In genomic region chr1:154641534-154641933, GRCh38 we compare ENCODE assay signal across 39 cellular contexts.
"Had no signal": no experiment of that assay in that cellular context is flagged by ENCODE, and none has a peak within 500 bp of the region (broad histone marks: within the 10 kb centered on the region; RNA-seq: fewer than 3 reads in every experiment).

No MANE protein-coding gene starts in this region.

- FAIRE-seq: astrocyte, bronchial epithelial cell had no signal

- H3K27me3 ChIP-seq: adrenal gland, ascending aorta, body of pancreas, brain microvascular endothelial cell, breast epithelium, cardiac muscle cell had no signal

- H3K4me3 ChIP-seq: adrenal gland, ascending aorta, body of pancreas, breast epithelium, cardiac muscle cell had no signal

- ATAC-seq: activated naive CD4-positive, alpha-beta T cell treated with anti-CD3 and anti-CD28 coated beads, Interleukin-2, amount 50 U/mL, for 72 hours; activated naive CD8-positive, alpha-beta T cell treated with anti-CD3 and anti-CD28 coated beads, Interleukin-2, amount 50 U/mL, for 24 hours; activated T-cell treated with anti-CD3 and anti-CD28 coated beads, Interleukin-2, amount 50 U/mL, for 4 hours; activated T-cell treated with anti-CD3 and anti-CD28 coated beads, Interleukin-2, amount 50 U/mL, for 72 hours; activated T-helper 17 cell treated with anti-CD3 and anti-CD28 coated beads, Interleukin-2, amount 50 U/mL, for 72 hours; body of pancreas had no signal

- H3K9me3 Mint-ChIP-seq: activated naive CD4-positive, alpha-beta T cell treated with anti-CD3 and anti-CD28 coated beads, Interleukin-2, amount 50 U/mL, for 24 hours; activated T-cell treated with anti-CD3 and anti-CD28 coated beads, Interleukin-2, amount 50 U/mL, for 24 hours had no signal

- H3K36me3 ChIP-seq: adrenal gland, ascending aorta, brain microvascular endothelial cell, breast epithelium, cardiac muscle cell had no signal

- H3K4me1 ChIP-seq: adrenal gland, ascending aorta, body of pancreas, breast epithelium had no signal

- H3K27ac Mint-ChIP-seq: activated naive CD4-positive, alpha-beta T cell treated with anti-CD3 and anti-CD28 coated beads for 36 hours; activated naive CD4-positive, alpha-beta T cell treated with anti-CD3 and anti-CD28 coated beads, Interleukin-2, amount 10 ng/mL, durations not matched to agents 7 days and 5 days; activated naive CD4-positive, alpha-beta T cell treated with anti-CD3 and anti-CD28 coated beads, Interleukin-2, amount 50 U/mL, for 24 hours; activated naive CD4-positive, alpha-beta T cell treated with anti-CD3 and anti-CD28 coated beads, Interleukin-2, amount 50 U/mL, for 72 hours; activated naive CD8-positive, alpha-beta T cell; activated naive CD8-positive, alpha-beta T cell treated with anti-CD3 and anti-CD28 coated beads for 36 hours; activated naive CD8-positive, alpha-beta T cell treated with anti-CD3 and anti-CD28 coated beads, Interleukin-2, amount 10 ng/mL, durations not matched to agents 7 days and 5 days; activated naive CD8-positive, alpha-beta T cell treated with anti-CD3 and anti-CD28 coated beads, Interleukin-2, amount 50 U/mL, for 24 hours; activated T-cell treated with anti-CD3 and anti-CD28 coated beads, Interleukin-2, amount 50 U/mL, for 24 hours; activated T-cell treated with anti-CD3 and anti-CD28 coated beads, Interleukin-2, amount 50 U/mL, for 72 hours; activated T-helper 1 cell treated with anti-CD3 and anti-CD28 coated beads, Interleukin-12 subunit alpha, Interleukin-12 subunit beta, Interleukin-2, Interleukin-4 antibody, amounts not matched to agents 30 ng/mL and 10 ng/mL and 1 ng/mL, durations not matched to agents 14 hours and 24 hours and 36 hours; activated T-helper 17 cell treated with anti-CD3 and anti-CD28 coated beads, Interleukin-2, amount 50 U/mL, for 72 hours; activated T-helper 2 cell treated with anti-CD3 and anti-CD28 coated beads, Interferon-gamma antibody, Interleukin-2, Interleukin-4, amounts not matched to agents 10 μg/mL and 5 μg/mL and 100 μg/mL, durations not matched to agents 14 hours and 24 hours and 36 hours; brain had no signal

- H3K4me3 Mint-ChIP-seq: activated naive CD4-positive, alpha-beta T cell treated with anti-CD3 and anti-CD28 coated beads for 36 hours; activated naive CD4-positive, alpha-beta T cell treated with anti-CD3 and anti-CD28 coated beads, Interleukin-2, amount 10 ng/mL, durations not matched to agents 7 days and 5 days; activated naive CD4-positive, alpha-beta T cell treated with anti-CD3 and anti-CD28 coated beads, Interleukin-2, amount 50 U/mL, for 24 hours; activated naive CD8-positive, alpha-beta T cell; activated naive CD8-positive, alpha-beta T cell treated with anti-CD3 and anti-CD28 coated beads for 36 hours; activated naive CD8-positive, alpha-beta T cell treated with anti-CD3 and anti-CD28 coated beads, Interleukin-2, amount 10 ng/mL, durations not matched to agents 7 days and 5 days; activated naive CD8-positive, alpha-beta T cell treated with anti-CD3 and anti-CD28 coated beads, Interleukin-2, amount 50 U/mL, for 24 hours; activated T-cell treated with anti-CD3 and anti-CD28 coated beads, Interleukin-2, amount 50 U/mL, for 24 hours; activated T-cell treated with anti-CD3 and anti-CD28 coated beads, Interleukin-2, amount 50 U/mL, for 4 hours; activated T-cell treated with anti-CD3 and anti-CD28 coated beads, Interleukin-2, amount 50 U/mL, for 72 hours; activated T-helper 1 cell treated with anti-CD3 and anti-CD28 coated beads, Interleukin-12 subunit alpha, Interleukin-12 subunit beta, Interleukin-2, Interleukin-4 antibody, amounts not matched to agents 30 ng/mL and 10 ng/mL and 1 ng/mL, durations not matched to agents 14 hours and 24 hours and 36 hours; activated T-helper 17 cell treated with anti-CD3 and anti-CD28 coated beads, Interleukin-2, amount 50 U/mL, for 72 hours; brain; central memory CD8-positive, alpha-beta T cell had no signal

- DNase-seq: activated effector memory CD4-positive, alpha-beta T cell treated with anti-CD3 and anti-CD28 coated beads, Interleukin-2, amount 50 U/mL, for 16 hours; activated effector memory CD4-positive, alpha-beta T cell treated with Interleukin-2 at 50 U/mL for 16 hours; activated gamma-delta T cell; activated naive CD4-positive, alpha-beta T cell; activated naive CD4-positive, alpha-beta T cell treated with anti-CD3 and anti-CD28 coated beads for 36 hours; activated naive CD4-positive, alpha-beta T cell treated with anti-CD3 and anti-CD28 coated beads, Interleukin-2, amount 10 ng/mL, durations not matched to agents 7 days and 5 days; activated naive CD4-positive, alpha-beta T cell treated with anti-CD3 and anti-CD28 coated beads, Interleukin-2, amount 50 U/mL, for 16 hours; activated naive CD4-positive, alpha-beta T cell treated with Interleukin-2 at 50 U/mL for 16 hours; activated naive CD8-positive, alpha-beta T cell treated with anti-CD3 and anti-CD28 coated beads for 36 hours; activated naive CD8-positive, alpha-beta T cell treated with anti-CD3 and anti-CD28 coated beads, Interleukin-2, amount 10 ng/mL, durations not matched to agents 7 days and 5 days; activated naive CD8-positive, alpha-beta T cell treated with anti-CD3 and anti-CD28 coated beads, Interleukin-2, amount 50 U/mL, for 24 hours; activated T-cell treated with anti-CD3 and anti-CD28 coated beads, Interleukin-2, amount 50 U/mL, for 1 hour; activated T-cell treated with anti-CD3 and anti-CD28 coated beads, Interleukin-2, amount 50 U/mL, for 24 hours; activated T-cell treated with anti-CD3 and anti-CD28 coated beads, Interleukin-2, amount 50 U/mL, for 4 hours; activated T-cell treated with anti-CD3 and anti-CD28 coated beads, Interleukin-2, amount 50 U/mL, for 48 hours; activated T-cell treated with anti-CD3 and anti-CD28 coated beads, Interleukin-2, amount 50 U/mL, for 72 hours; adrenal gland; amniotic stem cell; amygdala; anterior cingulate cortex; aorta; body of pancreas; brain microvascular endothelial cell; caudate nucleus; central memory CD4-positive, alpha-beta T cell; cerebellar nuclear complex had no signal

- H3K27ac ChIP-seq: adrenal gland, ascending aorta, body of pancreas, brain microvascular endothelial cell, breast epithelium, cardiac muscle cell had no signal

- H3K9me3 ChIP-seq: adrenal gland, body of pancreas, breast epithelium had no signal

- H3K4me1 Mint-ChIP-seq: activated naive CD4-positive, alpha-beta T cell treated with anti-CD3 and anti-CD28 coated beads, Interleukin-2, amount 10 ng/mL, durations not matched to agents 7 days and 5 days; activated naive CD4-positive, alpha-beta T cell treated with anti-CD3 and anti-CD28 coated beads, Interleukin-2, amount 50 U/mL, for 24 hours; activated naive CD8-positive, alpha-beta T cell treated with anti-CD3 and anti-CD28 coated beads for 36 hours; activated naive CD8-positive, alpha-beta T cell treated with anti-CD3 and anti-CD28 coated beads, Interleukin-2, amount 10 ng/mL, durations not matched to agents 7 days and 5 days; activated naive CD8-positive, alpha-beta T cell treated with anti-CD3 and anti-CD28 coated beads, Interleukin-2, amount 50 U/mL, for 24 hours; activated T-helper 17 cell treated with anti-CD3 and anti-CD28 coated beads, Interleukin-2, amount 50 U/mL, for 72 hours; brain; central memory CD8-positive, alpha-beta T cell had no signal

- H3K36me3 Mint-ChIP-seq: activated naive CD4-positive, alpha-beta T cell treated with anti-CD3 and anti-CD28 coated beads, Interleukin-2, amount 10 ng/mL, durations not matched to agents 7 days and 5 days; activated naive CD4-positive, alpha-beta T cell treated with anti-CD3 and anti-CD28 coated beads, Interleukin-2, amount 50 U/mL, for 24 hours; activated naive CD8-positive, alpha-beta T cell treated with anti-CD3 and anti-CD28 coated beads, Interleukin-2, amount 10 ng/mL, durations not matched to agents 7 days and 5 days; brain had no signal
